1 cellular context compared by ENCODE assay signal in genomic region chrX:1888305-1888704, GRCh38.
TF ChIP-seq lines count a peak whose summit lies in the region.

No MANE protein-coding gene starts in this region.

TF ChIP-seq in K562, 482 proteins besides CTCF, POLR2A, EP300 and RAD21 (continued from another document):
- TF ChIP-seq FOSL1 (tag; conservative IDR thresholded peaks at IDR 0.05): 0 out of 2 replicates have a peak, but pooled peaks have one; percentile 25
